Comparison of ENCODE assay signal across 31 cellular contexts in genomic region chr13:103547914-103548313, GRCh38.
"Had no signal": no experiment of that assay in that cellular context is flagged by ENCODE, and none has a peak within 500 bp of the region (broad histone marks: within the 10 kb centered on the region; RNA-seq: fewer than 3 reads in every experiment).

No MANE protein-coding gene starts in this region.

- H3K27me3 ChIP-seq: adrenal gland, body of pancreas, brain microvascular endothelial cell had no signal

- ATAC-seq: activated CD8-positive, alpha-beta T cell treated with anti-CD3 and anti-CD28 coated beads for 36 hours; activated naive CD4-positive, alpha-beta T cell treated with anti-CD3 and anti-CD28 coated beads, Interleukin-2, amount 50 U/mL, for 72 hours; activated T-cell treated with anti-CD3 and anti-CD28 coated beads, Interleukin-2, amount 50 U/mL, for 4 hours; activated T-cell treated with anti-CD3 and anti-CD28 coated beads, Interleukin-2, amount 50 U/mL, for 72 hours; activated T-helper 17 cell treated with anti-CD3 and anti-CD28 coated beads, Interleukin-2, amount 50 U/mL, for 72 hours; body of pancreas; T-cell had no signal

- H3K36me3 ChIP-seq: adrenal gland, brain microvascular endothelial cell had no signal

- H3K4me3 ChIP-seq: adrenal gland, body of pancreas had no signal

- DNase-seq: activated B cell treated with CpG ODN at 0.5 μM for 24 hours; activated CD4-positive, alpha-beta memory T cell treated with anti-CD3 and anti-CD28 coated beads for 36 hours; activated CD4-positive, alpha-beta T cell treated with anti-CD3 and anti-CD28 coated beads for 4 hours; activated CD4-positive, alpha-beta T cell treated with anti-CD3 and anti-CD28 coated beads, Interleukin-2, amount 10 ng/mL, durations not matched to agents 24 days and 14 days; activated CD4-positive, alpha-beta T cell treated with anti-CD3 and anti-CD28 coated beads, Interleukin-2, amount 50 U/mL, for 1 hour; activated CD4-positive, alpha-beta T cell treated with anti-CD3 and anti-CD28 coated beads, Interleukin-2, amount 50 U/mL, for 4 hours; activated CD4-positive, CD25-positive, alpha-beta regulatory T cell treated with anti-CD3 and anti-CD28 coated beads, Interleukin-2, amount 50 U/mL, for 72 hours; activated CD8-positive, alpha-beta memory T cell treated with anti-CD3 and anti-CD28 coated beads, Interleukin-2, amount 50 U/mL, for 4 hours; activated CD8-positive, alpha-beta T cell treated with anti-CD3 and anti-CD28 coated beads for 36 hours; activated effector memory CD4-positive, alpha-beta T cell treated with anti-CD3 and anti-CD28 coated beads, Interleukin-2, amount 50 U/mL, for 16 hours; activated gamma-delta T cell treated with Interleukin-2 at 50 U/mL for 16 hours; activated naive CD4-positive, alpha-beta T cell; activated naive CD4-positive, alpha-beta T cell treated with anti-CD3 and anti-CD28 coated beads for 36 hours; activated naive CD4-positive, alpha-beta T cell treated with anti-CD3 and anti-CD28 coated beads, Interleukin-2, amount 50 U/mL, for 16 hours; activated naive CD8-positive, alpha-beta T cell treated with anti-CD3 and anti-CD28 coated beads for 36 hours; activated T-cell treated with anti-CD3 and anti-CD28 coated beads for 4 hours; activated T-cell treated with anti-CD3 and anti-CD28 coated beads, Interleukin-2, amount 50 U/mL, for 1 hour; activated T-cell treated with anti-CD3 and anti-CD28 coated beads, Interleukin-2, amount 50 U/mL, for 4 hours; activated T-cell treated with anti-CD3 and anti-CD28 coated beads, Interleukin-2, amount 50 U/mL, for 72 hours; adrenal gland; amniotic stem cell; aorta; body of pancreas; brain microvascular endothelial cell; central memory CD4-positive, alpha-beta T cell; T-cell; T-helper 2 cell; T-helper 9 cell had no signal

- H3K27ac ChIP-seq: adrenal gland, body of pancreas, brain microvascular endothelial cell, VCaP had no signal

- H3K4me1 ChIP-seq: adrenal gland, body of pancreas had no signal

- H3K9me3 ChIP-seq: body of pancreas had no signal
